In genomic region chr22:38745676-38746460, GRCh38 we compare ENCODE assay signal across 15 cellular contexts. TPM values are rescaled to one million over a fixed set of nuclear protein-coding genes. Genes with fewer than 3 reads are reported as not detected.
DNase-seq lines count a peak whose midpoint lies in the region; ATAC-seq, FAIRE-seq and TF ChIP-seq lines count a peak whose summit lies in the region.
"Had no signal": no experiment of that assay in that cellular context is flagged by ENCODE, and none has a peak within 500 bp of the region (broad histone marks: within the 10 kb centered on the region; RNA-seq: fewer than 3 reads in every experiment).

No MANE protein-coding gene starts in this region.

- no peaks in the 10 kb centered on the region for H3K4me1 ChIP-seq in neuronal stem cell (ENCODE audit: control insufficient read depth in 2 of 2, insufficient read depth in 1 of 2, low read depth in 1 of 2, low read length in 2 of 2)

- H2BK120ac ChIP-seq in neuronal stem cell (ENCODE audit: low read depth, low read length): no peak overlapping the region

- H3K18ac ChIP-seq in neuronal stem cell (ENCODE audit: low read length): peak overlapping the region; percentile 41

- no peaks in the 10 kb centered on the region for H3K79me1 ChIP-seq in neuronal stem cell (ENCODE audit: low read depth, low read length)

- no peak overlapping the region for H2BK5ac ChIP-seq in neuronal stem cell (ENCODE audit: low read length)

- no peak overlapping the region for H2BK15ac ChIP-seq in neuronal stem cell (ENCODE audit: low read length)

- H2AFZ ChIP-seq in neuronal stem cell (ENCODE audit: low read length): no peak overlapping the region

- H3K4me2 ChIP-seq in neuronal stem cell (ENCODE audit: insufficient read depth, low read length, poor library complexity, severe bottlenecking): no peak overlapping the region

- H3K4me3 Mint-ChIP-seq in activated T-cell treated with anti-CD3 and anti-CD28 coated beads, Interleukin-2, amount 50 U/mL, for 24 hours: no peak overlapping the region
- H3K4me3 Mint-ChIP-seq in T-cell: no peak overlapping the region

- peak; percentile 28; the same call in 1 of the 2 replicates for TF ChIP-seq POLR2A in GM12892 (IDR thresholded peaks at IDR 0.05; ENCODE audit: low read depth, low read length)

- no peak overlapping the region for H3K9ac ChIP-seq in neuronal stem cell (ENCODE audit: low read depth, low read length, poor library complexity)

- H3K27me3 ChIP-seq in neuronal stem cell (ENCODE audit: control insufficient read depth in 3 of 3, insufficient read depth in 3 of 3, low read depth in 1 of 3, low read length in 3 of 3): no peaks in the 10 kb centered on the region
- H3K27me3 ChIP-seq: testis had no signal

- no peak overlapping the region for H4K8ac ChIP-seq in neuronal stem cell (ENCODE audit: low read depth, low read length)

- H3K9me3 Mint-ChIP-seq in activated T-cell treated with anti-CD3 and anti-CD28 coated beads, Interleukin-2, amount 50 U/mL, for 24 hours: no peaks in the 10 kb centered on the region
- no peaks in the 10 kb centered on the region for H3K9me3 Mint-ChIP-seq in T-cell

- ATAC-seq in T-cell (replicated peaks in 1 of 4) (no peak), sciatic nerve (no peak)

- peaks cover 31 to 94% of the 10 kb centered on the region in 2 donors for H3K36me3 ChIP-seq in neuronal stem cell (replicated peaks in 1 of 2; ENCODE audit: control insufficient read depth in 2 of 2, insufficient read depth in 2 of 2, low read length in 2 of 2)

- no peak for FAIRE-seq in GM12892 (lab: Jason Lieb, UNC)
- FAIRE-seq in GM19239 (lab: Jason Lieb, UNC): no peak
- FAIRE-seq: endometrium, RCC 7860 had no signal

- no peaks in the 10 kb centered on the region for H3K27me3 Mint-ChIP-seq in activated T-cell treated with anti-CD3 and anti-CD28 coated beads, Interleukin-2, amount 50 U/mL, for 24 hours
- no peaks in the 10 kb centered on the region for H3K27me3 Mint-ChIP-seq in T-cell

- no peak overlapping the region for H3K23ac ChIP-seq in neuronal stem cell (ENCODE audit: low read depth, low read length, poor library complexity)

- H3K9me3 ChIP-seq in neuronal stem cell (replicated peaks in 1 of 2; ENCODE audit: control insufficient read depth in 2 of 2, insufficient read depth in 1 of 2, low read depth in 1 of 2, low read length in 2 of 2): no peaks in the 10 kb centered on the region
- H3K9me3 ChIP-seq: testis had no signal

- intact Hi-C loops in sciatic nerve (cut with DNase I): no loop called here

- no CpG with 5 or more reads among the region's 14 CpGs for WGBS in neuronal stem cell (ENCODE audit: extremely low coverage in 2 of 2, insufficient read length in 2 of 2, insufficient replicate concordance in 1 of 2), 2 donors

- H3K27ac Mint-ChIP-seq in activated T-cell treated with anti-CD3 and anti-CD28 coated beads, Interleukin-2, amount 50 U/mL, for 24 hours: peak overlapping the region; percentile 85
- H3K27ac Mint-ChIP-seq in T-cell: peak overlapping the region; percentile 77 to 78

- no peak overlapping the region for H3K27ac ChIP-seq in neuronal stem cell (replicated peaks; ENCODE audit: low read length)
- H3K27ac ChIP-seq: testis had no signal

- POLR2A ChIA-PET in T-cell (lab: Charles Lee): no interaction called here

- CTCF ChIA-PET in T-cell (lab: Charles Lee): interaction anchor here in 1 of 2 donors (0.5 to 1.1 kb wide), 2 partner anchors 21 to 947 kb away, joined by 3 to 4 read pairs; no protein-coding TSS in a partner anchor

- H2AK5ac ChIP-seq in neuronal stem cell (ENCODE audit: low read depth, low read length): no peak overlapping the region

- peaks cover 40% of the 10 kb centered on the region for H3K4me1 Mint-ChIP-seq in activated T-cell treated with anti-CD3 and anti-CD28 coated beads, Interleukin-2, amount 50 U/mL, for 24 hours (ENCODE audit: low read depth)
- peaks cover 30 to 65% (median 59%) of the 10 kb centered on the region in 3 donors for H3K4me1 Mint-ChIP-seq in T-cell

- H4K91ac ChIP-seq in neuronal stem cell (ENCODE audit: low read depth, low read length, poor library complexity): no peak overlapping the region

- no peak overlapping the region for H2BK12ac ChIP-seq in neuronal stem cell (ENCODE audit: low read length)

- peaks cover 97% of the 10 kb centered on the region for H3K36me3 Mint-ChIP-seq in activated T-cell treated with anti-CD3 and anti-CD28 coated beads, Interleukin-2, amount 50 U/mL, for 24 hours (ENCODE audit: low read depth)
- H3K36me3 Mint-ChIP-seq in T-cell: peaks cover 58% of the 10 kb centered on the region

- no peak for DNase-seq in activated T-cell treated with anti-CD3 and anti-CD28 coated beads, Interleukin-2, amount 50 U/mL, for 24 hours
- no peak for DNase-seq in activated T-cell treated with anti-CD3 and anti-CD28 coated beads for 4 hours
- DNase-seq in GM12892 (ENCODE audit: insufficient read length): no peak
- no peak for DNase-seq in T-cell
- no peak for DNase-seq in neuronal stem cell (ENCODE audit: low spot score)
- DNase-seq in NAMALWA (ENCODE audit: low spot score): no peak
- no peak for DNase-seq in sciatic nerve (ENCODE audit: low spot score)
- no peak for DNase-seq in GM19239 (ENCODE audit: insufficient read length, low spot score)
- DNase-seq: DMS79 treated with DMSO at 0.1 percent for 48 hours, MV-4-11, NCI-H526, T-helper 1 cell, testis had no signal

- H3K4me3 ChIP-seq in neuronal stem cell (ENCODE audit: low read length in 2 of 2): peak overlapping the region in 1 of 2 donors; percentile 48
- H3K4me3 ChIP-seq: testis had no signal

- no peak overlapping the region for H3K14ac ChIP-seq in neuronal stem cell (ENCODE audit: low read length)

- peak overlapping the region; percentile 41 for H3K4ac ChIP-seq in neuronal stem cell (ENCODE audit: low read length)

RNA-seq across cellular contexts. Expression of gene SUN2, which starts 9.9 kb away (rescaled TPM):
- 36.8 TPM for polyA plus RNA-seq in GM12892 (2012; ENCODE audit: missing spikeins)
- total RNA-seq in T-cell: 1,000 to 10,000 TPM in 2 of 5 donors, 100 to 1,000 TPM in 3; 526 to 1,075 (median 979) TPM
- polyA plus RNA-seq in neuronal stem cell (2013, experiment 1 of 2): 19.4 TPM
- 19.4 TPM for polyA plus RNA-seq in neuronal stem cell (2013, experiment 2 of 2)
- total RNA-seq in sciatic nerve: 207 TPM

RNA-seq across cellular contexts. Expression of gene GTPBP1, which starts 40.1 kb away (rescaled TPM):
- polyA plus RNA-seq in GM12892 (2012; ENCODE audit: missing spikeins): 34.4 TPM
- total RNA-seq in T-cell: 100 to 1,000 TPM in 2 of 5 donors, 10 to 100 TPM in 3; 79.1 to 229 (median 83.3) TPM
- 47.8 TPM for polyA plus RNA-seq in neuronal stem cell (2013, experiment 1 of 2)
- 48.3 TPM for polyA plus RNA-seq in neuronal stem cell (2013, experiment 2 of 2)
- 55.5 TPM for total RNA-seq in sciatic nerve

RNA-seq across cellular contexts. Expression of gene JOSD1, which starts 45.1 kb away (rescaled TPM):
- polyA plus RNA-seq in GM12892 (2012; ENCODE audit: missing spikeins): 39.6 TPM
- total RNA-seq in T-cell (100 to 1,000 TPM in 2 of 5 donors, 10 to 100 TPM in 3; 78.4 to 164 (median 83.5) TPM), sciatic nerve (54.6 TPM)
- polyA plus RNA-seq in neuronal stem cell (2013, experiment 1 of 2): 22.9 TPM
- polyA plus RNA-seq in neuronal stem cell (2013, experiment 2 of 2): 21.5 TPM

RNA-seq across cellular contexts. Expression of gene DNAL4, which starts 48.1 kb away (rescaled TPM):
- 5.2 TPM for polyA plus RNA-seq in GM12892 (2012; ENCODE audit: missing spikeins)
- total RNA-seq in T-cell (10 to 100 TPM in 2 of 5 donors, 1 to 10 TPM in 3; 5.4 to 13.0 (median 8.8) TPM), sciatic nerve (11.1 TPM)
- polyA plus RNA-seq in neuronal stem cell (2013, experiment 1 of 2): 23.4 TPM
- polyA plus RNA-seq in neuronal stem cell (2013, experiment 2 of 2): 22.3 TPM
